In genomic region chr12:44573723-44574122, GRCh38 we compare ENCODE assay signal across 26 cellular contexts.
"Had no signal": no experiment of that assay in that cellular context is flagged by ENCODE, and none has a peak within 500 bp of the region (broad histone marks: within the 10 kb centered on the region; RNA-seq: fewer than 3 reads in every experiment).

No MANE protein-coding gene starts in this region.

- H3K4me3 Mint-ChIP-seq: naive thymus-derived CD4-positive, alpha-beta T cell; natural killer cell; nephron; neural progenitor cell; stimulated activated memory B cell treated with anti-CD40 and anti-IgM and Interleukin-4, amounts not matched to agents 10 μg/mL and 1 μg/mL and 100 μg/mL, for 72 hours; stimulated activated naive CD8-positive, alpha-beta T cell treated with anti-CD3 and anti-CD28 coated beads, Interleukin-15, amount 100 ng/mL, for 72 hours had no signal

- H3K27ac Mint-ChIP-seq: natural killer cell; nephron; neural progenitor cell; progenitor cell of endocrine pancreas; stimulated activated memory B cell treated with anti-CD40 and anti-IgM and Interleukin-4, amounts not matched to agents 10 μg/mL and 1 μg/mL and 100 μg/mL, for 72 hours had no signal

- H3K4me3 ChIP-seq: neural progenitor cell, pancreas, psoas muscle, right lobe of liver, sigmoid colon, skin epidermis, suprapubic skin, testis, tibial nerve, upper lobe of left lung, vagina had no signal

- H3K36me3 Mint-ChIP-seq: natural killer cell; stimulated activated memory B cell treated with anti-CD40 and anti-IgM and Interleukin-4, amounts not matched to agents 10 μg/mL and 1 μg/mL and 100 μg/mL, for 72 hours had no signal

- H3K27ac ChIP-seq: neural progenitor cell, pancreas, psoas muscle, right lobe of liver, sigmoid colon, skin epidermis, suprapubic skin, testis, tibial nerve, upper lobe of left lung, vagina had no signal

- H2AFZ ChIP-seq: neural progenitor cell had no signal

- H3K4me2 ChIP-seq: neural progenitor cell had no signal

- H3K9ac ChIP-seq: neural progenitor cell had no signal

- H3K36me3 ChIP-seq: neural progenitor cell, pancreas, right lobe of liver, sigmoid colon, suprapubic skin, tibial nerve, upper lobe of left lung, vagina had no signal

- H3K27me3 Mint-ChIP-seq: naive thymus-derived CD4-positive, alpha-beta T cell; progenitor cell of endocrine pancreas; stimulated activated memory B cell treated with anti-CD40 and anti-IgM and Interleukin-4, amounts not matched to agents 10 μg/mL and 1 μg/mL and 100 μg/mL, for 72 hours; stimulated activated naive CD8-positive, alpha-beta T cell treated with anti-CD3 and anti-CD28 coated beads, Interleukin-15, amount 100 ng/mL, for 72 hours had no signal

- H3K9me3 ChIP-seq: pancreas, psoas muscle, right lobe of liver, sigmoid colon, suprapubic skin, testis, tibial nerve, upper lobe of left lung, vagina had no signal

- H3K4me1 Mint-ChIP-seq: natural killer cell; nephron; stimulated activated memory B cell treated with anti-CD40 and anti-IgM and Interleukin-4, amounts not matched to agents 10 μg/mL and 1 μg/mL and 100 μg/mL, for 72 hours; stimulated activated naive CD8-positive, alpha-beta T cell treated with anti-CD3 and anti-CD28 coated beads, Interleukin-15, amount 100 ng/mL, for 72 hours had no signal

- DNase-seq: naive thymus-derived CD4-positive, alpha-beta T cell; natural killer cell; pancreas; psoas muscle; right cardiac atrium; right lobe of liver; sigmoid colon; stimulated activated CD4-positive, alpha-beta T cell treated with anti-CD3 and anti-CD28 coated beads, Interleukin-15, amount 100 ng/mL, for 24 hours; stimulated activated CD4-positive, alpha-beta T cell treated with anti-CD3 and anti-CD28 coated beads, Interleukin-2, amount 100 ng/mL, for 24 hours; stimulated activated CD4-positive, alpha-beta T cell treated with anti-CD3 and anti-CD28 coated beads, Interleukin-2, amount 100 ng/mL, for 48 hours; stimulated activated CD4-positive, alpha-beta T cell treated with anti-CD3 and anti-CD28 coated beads, Interleukin-4, amount 100 ng/mL, for 4 hours; stimulated activated CD8-positive, alpha-beta memory T cell treated with anti-CD3 and anti-CD28 coated beads, Interleukin-4, amount 100 ng/mL, for 48 hours; stimulated activated naive CD4-positive, alpha-beta T cell; stimulated activated naive CD8-positive, alpha-beta T cell treated with anti-CD3 and anti-CD28 coated beads, Interleukin-15, amount 100 ng/mL, for 72 hours; stimulated activated naive CD8-positive, alpha-beta T cell treated with anti-CD3 and anti-CD28 coated beads, Interleukin-15, Interleukin-2, amounts not matched to agents 100 U/mL and 50 U/mL, for 24 hours; substantia nigra; testis; upper lobe of left lung had no signal

- H3K27me3 ChIP-seq: neural progenitor cell, pancreas, right lobe of liver, sigmoid colon, suprapubic skin, testis, tibial nerve, upper lobe of left lung, vagina had no signal

- H3K9me3 Mint-ChIP-seq: stimulated activated memory B cell treated with anti-CD40 and anti-IgM and Interleukin-4, amounts not matched to agents 10 μg/mL and 1 μg/mL and 100 μg/mL, for 72 hours; stimulated activated naive CD8-positive, alpha-beta T cell treated with anti-CD3 and anti-CD28 coated beads, Interleukin-15, amount 100 ng/mL, for 72 hours had no signal

- H3K4me1 ChIP-seq: pancreas, psoas muscle, right lobe of liver, sigmoid colon, suprapubic skin, testis, tibial nerve, upper lobe of left lung, vagina had no signal
